Comparison of ENCODE assay signal across 10 cellular contexts in the genomic region with DNA sequence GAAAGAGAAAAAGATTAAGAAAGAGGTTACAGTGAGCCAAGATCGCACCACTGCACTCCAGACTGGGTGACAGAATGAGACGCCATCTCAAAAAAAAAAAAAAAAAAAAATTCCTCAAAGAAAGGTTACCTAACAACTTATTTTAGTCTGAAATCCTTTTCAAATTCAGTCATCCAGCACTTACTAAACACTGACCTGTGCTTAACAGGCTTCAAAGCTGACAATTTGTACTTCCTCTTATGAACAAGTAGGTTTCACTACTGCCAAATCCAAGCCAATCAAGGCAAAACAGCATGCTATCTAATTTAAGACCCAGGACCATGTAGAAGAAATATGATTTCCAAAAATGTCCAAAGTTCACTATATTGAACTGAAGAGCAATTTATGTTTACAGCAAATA. TPM values are rescaled to one million over a fixed set of nuclear protein-coding genes. Genes with fewer than 3 reads are reported as not detected.
A peak's percentile ranks its signal among the peaks of the same experiment; 100 is the strongest.
DNase-seq lines count a peak whose midpoint lies in the region; ATAC-seq, FAIRE-seq and TF ChIP-seq lines count a peak whose summit lies in the region.
"Had no signal": no experiment of that assay in that cellular context is flagged by ENCODE, and none has a peak within 500 bp of the region (broad histone marks: within the 10 kb centered on the region; RNA-seq: fewer than 3 reads in every experiment).

No MANE protein-coding gene starts in this region.

- no peak for TF ChIP-seq RAD21 in HepG2 (CRISPR knock-in tag; IDR thresholded peaks at IDR 0.05)

- no peaks in the 10 kb centered on the region for H3K9me3 ChIP-seq in HepG2 (ENCODE audit: low read length)

- no peaks in the 10 kb centered on the region for H3K4me1 ChIP-seq in HepG2 (ENCODE audit: insufficient read depth, low read length)

- no TSS peak for BruUV-seq in HepG2 (replicated peaks; lab: Mats Ljungman, UMichigan)

- H3K27me3 ChIP-seq in HepG2 (ENCODE audit: control insufficient read depth in 1 of 2, insufficient read depth in 2 of 2, low read length in 2 of 2) = no peaks in the 10 kb centered on the region

- no peak overlapping the region for H3K4me2 ChIP-seq in HepG2 (ENCODE audit: low read depth, low read length)

- intact Hi-C loops in left colon (cut with DNase I, micrococcal nuclease) = no loop called here
- intact Hi-C loops in HepG2 (cut with micrococcal nuclease; ENCODE audit: unreplicated experiment) = no loop called here
- intact Hi-C loops in Right ventricle myocardium inferior (cut with DNase I) = no loop called here

- WGBS in HepG2 (ENCODE audit: low lambda C conversion rate) = 98% methylated on average over 2 of the region's 2 CpGs

- H3K9ac ChIP-seq in HepG2 (ENCODE audit: insufficient read depth, low read depth, low read length) = no peak overlapping the region

- FAIRE-seq in GM18507 (lab: Jason Lieb, UNC) (peak; percentile 81), HepG2 (lab: Jason Lieb, UNC) (no peak)

- ATAC-seq in GM21786 (IDR thresholded peaks at IDR 0.05; ENCODE audit: unreplicated experiment) = peak; percentile 89
- ATAC-seq in left colon = peak; percentile 87
- ATAC-seq in HepG2 = no peak
- no peak for ATAC-seq in Right ventricle myocardium inferior

- H3K36me3 ChIP-seq in HepG2 (replicated peaks in 1 of 2; ENCODE audit: control insufficient read depth in 1 of 2, insufficient read depth in 2 of 2, low read length in 2 of 2) = peaks cover 1 to 9% of the 10 kb centered on the region in 2 experiments; a peak in 2 of 5 replicates

- H4K20me1 ChIP-seq in HepG2 (ENCODE audit: insufficient read depth, low read length) = no peaks in the 10 kb centered on the region; the same call in 1 of the 2 replicates

- no peak overlapping the region for H2AFZ ChIP-seq in HepG2 (ENCODE audit: low read length)

- TF ChIP-seq CTCF in HepG2 (CRISPR knock-in tag; IDR thresholded peaks at IDR 0.05) = no peak

- CTCF ChIA-PET in HepG2 (lab: Yijun Ruan, JAX; ENCODE audit: low intra/inter-chr PET ratio, low total read pairs) = no interaction called here

- POLR2A ChIA-PET in HepG2 (lab: Yijun Ruan, JAX) = no interaction called here

- DNase-seq in GM18507 (ENCODE audit: extremely low spot score, insufficient read length, low read depth) (no peak), MV-4-11 (lab: John Stamatoyannopoulos, UW) (peak; percentile 89), left colon (no peak), HepG2 (ENCODE audit: low spot score) (no peak), T1000 (lab: John Stamatoyannopoulos, UW) (no peak), Right ventricle myocardium inferior (ENCODE audit: missing footprints) (no peak), middle frontal gyrus (ENCODE audit: extremely low spot score, low spot score) (no peak)
- DNase-seq: activated CD4-positive, alpha-beta T cell treated with anti-CD3 and anti-CD28 coated beads, Interleukin-2, amount 50 U/mL, for 48 hours; H9 had no signal

- H3K27ac ChIP-seq in HepG2 (ENCODE audit: extremely low read length, insufficient read depth, low read length) = no peak overlapping the region

- H3K79me2 ChIP-seq in HepG2 (ENCODE audit: insufficient read depth, low read length) = peaks cover 9% of the 10 kb centered on the region

- H3K4me3 ChIP-seq in HepG2 (replicated peaks in 1 of 3; ENCODE audit: insufficient read depth in 1 of 3, low read depth in 2 of 3, low read length in 3 of 3) = no peak overlapping the region

- TF ChIP-seq EP300 in HepG2 (IDR thresholded peaks at IDR 0.05; ENCODE audit: low read depth in 2 of 2, low read length in 2 of 2) (no peak), HepG2 (CRISPR knock-in tag; IDR thresholded peaks at IDR 0.05; ENCODE audit: borderline replicate concordance) (no peak)

- in situ Hi-C loops in HepG2 (cut with HindIII; ENCODE audit: extremely low pct_ligation_motif_present, low pct_unique_long_range_greater_than_20kb) = no loop called here

- no peak for TF ChIP-seq POLR2A in HepG2 (IDR thresholded peaks at IDR 0.05; ENCODE audit: insufficient read depth in 1 of 2, low read depth in 2 of 2, low read length in 2 of 2)

TF ChIP-seq in HepG2, 621 proteins besides CTCF, POLR2A, EP300 and RAD21:
- no peak for TF ChIP-seq SRSF1 (optimal IDR thresholded peaks at IDR 0.05; ENCODE audit: low read depth, low read length)
- TF ChIP-seq CEBPB (IDR thresholded peaks at IDR 0.05; ENCODE audit: borderline replicate concordance, low read depth, low read length) = no peak
- no peak for TF ChIP-seq FOSL1 (CRISPR knock-in tag; IDR thresholded peaks at IDR 0.05; ENCODE audit: borderline replicate concordance)
- TF ChIP-seq PHF5A (CRISPR knock-in tag; IDR thresholded peaks at IDR 0.05; ENCODE audit: low read depth, unreplicated experiment) = no peak
- no peak for TF ChIP-seq ZNF362 (CRISPR knock-in tag; IDR thresholded peaks at IDR 0.05; ENCODE audit: borderline replicate concordance)
- TF ChIP-seq THAP9 (CRISPR knock-in tag; IDR thresholded peaks at IDR 0.05; ENCODE audit: borderline replicate concordance) = no peak

RNA-seq across cellular contexts. Expression of gene PWWP2A, which starts 13.6 kb away (rescaled TPM):
- total RNA-seq in left colon (10 to 100 TPM; 39.1 to 39.2 TPM), HepG2 (2016; rRNA removed; fragmentation: Illumina TruSeq; extraction: Trizol) (16.9 and 23.9 TPM in 2 replicates), Right ventricle myocardium inferior (13.2 TPM)
- total RNA-seq in HepG2 (2016; cell fraction: cytosol; rRNA removed; fragmentation: Illumina TruSeq; extraction: Trizol; ENCODE audit: low read depth) = 6.1 and 9.3 TPM in 2 replicates
- 17.5 and 18.4 TPM in 2 replicates for total RNA-seq in HepG2 (2016; cell fraction: insoluble cytoplasmic fraction; rRNA removed; fragmentation: Illumina TruSeq; extraction: Trizol)
- 8.8 and 11.2 TPM in 2 replicates for total RNA-seq in HepG2 (2016; cell fraction: membrane; rRNA removed; fragmentation: Illumina TruSeq; extraction: Trizol)
- total RNA-seq in HepG2 (2016; cell fraction: nucleus; rRNA removed; fragmentation: Illumina TruSeq; extraction: Trizol) = 15.6 and 18.9 TPM in 2 replicates
- polyA plus RNA-seq in HepG2 (2011; rRNA removed) = 5.0 and 7.3 TPM in 2 replicates
- polyA plus RNA-seq in HepG2 (2011; cell fraction: cytosol; rRNA removed) = 3.7 and 4.1 TPM in 2 replicates
- polyA plus RNA-seq in HepG2 (2011; cell fraction: nucleus; rRNA removed) = 4.2 and 5.2 TPM in 2 replicates
- polyA plus RNA-seq in HepG2 (2012) = 7.9 and 8.8 TPM in 2 replicates
- polyA plus RNA-seq in HepG2 (2016; cell fraction: cytosol; fragmentation: Illumina TruSeq; extraction: Trizol; ENCODE audit: low read depth) = 0.55 and 0.70 TPM in 2 replicates
- polyA plus RNA-seq in HepG2 (2016; cell fraction: insoluble cytoplasmic fraction; fragmentation: Illumina TruSeq; extraction: Trizol; ENCODE audit: low read depth) = 16.1 and 17.0 TPM in 2 replicates
- 2.7 and 2.9 TPM in 2 replicates for polyA plus RNA-seq in HepG2 (2016; cell fraction: membrane; fragmentation: Illumina TruSeq; extraction: Trizol; ENCODE audit: low read depth)
- polyA plus RNA-seq in HepG2 (2016; cell fraction: nucleus; fragmentation: Illumina TruSeq; extraction: Trizol; ENCODE audit: insufficient read depth, low read depth) = 21.8 and 26.9 TPM in 2 replicates
- 8.6 and 19.9 TPM in 2 replicates for polyA minus RNA-seq in HepG2 (2011; rRNA and poly(A)+ RNA removed; ENCODE audit: low replicate concordance)
- 4.2 and 6.6 TPM in 2 replicates for polyA minus RNA-seq in HepG2 (2011; cell fraction: cytosol; rRNA and poly(A)+ RNA removed)
- 8.5 and 11.8 TPM in 2 replicates for polyA minus RNA-seq in HepG2 (2011; cell fraction: nucleus; rRNA and poly(A)+ RNA removed)

Comparison
In these comparisons a context has a peak if more than half of its experiments do, and no peak if none do; other contexts are left out.
1. ATAC-seq: peak in GM21786 (single experiment) and left colon (single experiment); none in HepG2 (single experiment) and Right ventricle myocardium inferior (single experiment).